In the genomic region with DNA sequence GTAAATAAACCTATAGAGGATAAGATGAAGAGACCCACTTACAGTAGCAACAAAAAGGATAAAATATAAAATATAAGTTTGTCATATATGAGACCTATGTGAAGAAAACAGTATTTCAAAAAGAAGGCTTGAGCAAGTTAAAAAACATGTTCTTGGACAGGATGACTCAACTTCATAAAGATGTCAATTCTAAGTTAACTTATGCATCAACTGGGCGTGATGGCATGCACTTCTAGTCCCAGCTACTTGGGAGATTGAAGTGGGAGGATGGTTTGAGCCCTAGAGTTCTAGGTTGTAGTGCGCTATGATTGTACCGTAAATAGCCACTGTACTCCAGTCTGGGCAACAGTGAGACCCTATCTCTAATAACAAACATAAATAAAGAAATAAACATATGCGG, we compare ENCODE assay signal across 24 cellular contexts. TPM values are rescaled to one million over a fixed set of nuclear protein-coding genes. Genes with fewer than 3 reads are reported as not detected.
A peak's percentile ranks its signal among the peaks of the same experiment; 100 is the strongest.
DNase-seq lines count a peak whose midpoint lies in the region; ATAC-seq, FAIRE-seq and TF ChIP-seq lines count a peak whose summit lies in the region.
"Had no signal": no experiment of that assay in that cellular context is flagged by ENCODE, and none has a peak within 500 bp of the region (broad histone marks: within the 10 kb centered on the region; RNA-seq: fewer than 3 reads in every experiment).

No MANE protein-coding gene starts in this region.

- in situ Hi-C loops in K562 (cut with MboI), result no loop called here

- POLR2A ChIA-PET in K562 (lab: Yijun Ruan, JAX), result no interaction called here

- WGBS in right cardiac atrium, result 98% methylated on average over 4 of the region's 4 CpGs
- 95% methylated on average over 4 of the region's 4 CpGs for WGBS in K562 (ENCODE audit: insufficient coverage, low coverage, missing lambda C conversion rate)

- TF ChIP-seq CTCF in left ventricle myocardium inferior (IDR thresholded peaks at IDR 0.05; ENCODE audit: borderline replicate concordance) (no peak), K562 (IDR thresholded peaks at IDR 0.05 in 2 of 3, conservative IDR thresholded peaks at IDR 0.05 in 1 of 3; ENCODE audit: insufficient read depth in 2 of 3, low read depth in 1 of 3, low read length in 3 of 3) (no peak), kidney (IDR thresholded peaks at IDR 0.05; ENCODE audit: borderline replicate concordance, extremely low read depth, insufficient read depth) (no peak)

- H3K9ac ChIP-seq in K562 (ENCODE audit: insufficient read depth in 1 of 2, low read depth in 2 of 2, low read length in 2 of 2) (no peak overlapping the region), kidney (ENCODE audit: low read length in 2 of 2) (no peak overlapping the region)
- H3K9ac ChIP-seq: BLaER1 treated with 17β-estradiol and CSF1 and Interleukin-3, amounts not matched to agents 10 nM and 100 nM; KMS-11 had no signal

- peak overlapping the region; percentile 37 for H3K27ac ChIP-seq in left ventricle myocardium inferior (replicated peaks)
- H3K27ac ChIP-seq in right cardiac atrium (ENCODE audit: low read length), result no peak overlapping the region
- no peak overlapping the region for H3K27ac ChIP-seq in K562 (ENCODE audit: extremely low read depth, low read depth, low read length)
- H3K27ac ChIP-seq in kidney (ENCODE audit: low read depth in 2 of 2, low read length in 2 of 2), result no peak overlapping the region
- H3K27ac ChIP-seq: BLaER1 treated with 17β-estradiol and CSF1 and Interleukin-3, amounts not matched to agents 10 nM and 100 nM; KMS-11; SJSA1 had no signal

- no peaks in the 10 kb centered on the region for H3K27me3 ChIP-seq in left ventricle myocardium inferior (ENCODE audit: low read depth)
- H3K27me3 ChIP-seq in right cardiac atrium (ENCODE audit: control insufficient read depth, insufficient read depth), result no peaks in the 10 kb centered on the region
- H3K27me3 ChIP-seq in K562 (ENCODE audit: control insufficient read depth in 2 of 2, insufficient read depth in 2 of 2, low read length in 2 of 2), result no peaks in the 10 kb centered on the region
- H3K27me3 ChIP-seq: BLaER1 treated with 17β-estradiol and CSF1 and Interleukin-3, amounts not matched to agents 10 nM and 100 nM; SJSA1 had no signal

- CTCF ChIA-PET in K562 (lab: Yijun Ruan, JAX; ENCODE audit: low intra/inter-chr PET ratio), result no interaction called here

- H4K20me1 ChIP-seq in K562 (replicated peaks; ENCODE audit: control insufficient read depth, insufficient read depth, low read length), result no peaks in the 10 kb centered on the region

- intact Hi-C loops in left ventricle myocardium inferior (cut with micrococcal nuclease) (no loop called here), right cardiac atrium (cut with DNase I) (no loop called here), K562 (cut with micrococcal nuclease) (no loop called here), kidney (cut with DNase I) (no loop called here)

- no peak overlapping the region for H3K4me2 ChIP-seq in K562 (ENCODE audit: insufficient read depth, low read length)
- H3K4me2 ChIP-seq: BLaER1 treated with 17β-estradiol and CSF1 and Interleukin-3, amounts not matched to agents 10 nM and 100 nM; KMS-11 had no signal

- H3K9me3 ChIP-seq in left ventricle myocardium inferior (replicated peaks) (no peaks in the 10 kb centered on the region), right cardiac atrium (ENCODE audit: control insufficient read depth, low read length) (no peaks in the 10 kb centered on the region), K562 (replicated peaks; ENCODE audit: control insufficient read depth, insufficient read depth, low read depth, low read length) (no peaks in the 10 kb centered on the region), kidney (ENCODE audit: control insufficient read depth in 1 of 2, low read length in 2 of 2) (no peaks in the 10 kb centered on the region)
- H3K9me3 ChIP-seq: BLaER1 treated with 17β-estradiol and CSF1 and Interleukin-3, amounts not matched to agents 10 nM and 100 nM; SJSA1 had no signal

- no peaks in the 10 kb centered on the region for H3K79me2 ChIP-seq in K562 (ENCODE audit: control insufficient read depth, insufficient read depth, low read length)

- no peaks in the 10 kb centered on the region for H3K9me1 ChIP-seq in K562 (ENCODE audit: control insufficient read depth, insufficient read depth, low read length)

- no peak overlapping the region for H3K4me3 ChIP-seq in left ventricle myocardium inferior
- H3K4me3 ChIP-seq in right cardiac atrium (ENCODE audit: low read length), result no peak overlapping the region
- H3K4me3 ChIP-seq in K562, result no peak overlapping the region
- H3K4me3 ChIP-seq in kidney (ENCODE audit: low read length in 2 of 2), result no peak overlapping the region
- H3K4me3 ChIP-seq: BLaER1 treated with 17β-estradiol and CSF1 and Interleukin-3, amounts not matched to agents 10 nM and 100 nM; SJSA1 had no signal

- H2AFZ ChIP-seq in K562 (ENCODE audit: low read depth, low read length), result no peak overlapping the region

- FAIRE-seq in K562 (lab: Jason Lieb, UNC), result no peak
- FAIRE-seq in kidney (lab: Jason Lieb, UNC), result peak; percentile 72
- no peak for FAIRE-seq in urothelium cell line (lab: Jason Lieb, UNC)
- FAIRE-seq: D721Med, GM12891, HepG2 had no signal

- BruUV-seq in K562 (replicated peaks; lab: Mats Ljungman, UMichigan), result no TSS peak

- TF ChIP-seq POLR2A in K562 (conservative IDR thresholded peaks at IDR 0.05), result no peak

- H3K4me1 ChIP-seq in left ventricle myocardium inferior, result peaks cover 25% of the 10 kb centered on the region
- no peaks in the 10 kb centered on the region for H3K4me1 ChIP-seq in right cardiac atrium (ENCODE audit: control insufficient read depth, insufficient read depth, low read length)
- peaks cover 0 to 2% of the 10 kb centered on the region in 2 experiments; a peak in 2 of 5 replicates for H3K4me1 ChIP-seq in K562 (replicated peaks in 1 of 2; ENCODE audit: control insufficient read depth in 2 of 2, insufficient read depth in 2 of 2, low read length in 2 of 2)
- no peaks in the 10 kb centered on the region for H3K4me1 ChIP-seq in kidney (ENCODE audit: control insufficient read depth in 1 of 2, insufficient read depth in 1 of 2, low read depth in 1 of 2, low read length in 2 of 2)
- H3K4me1 ChIP-seq: SJSA1 had no signal

- no peak for DNase-seq in left ventricle myocardium inferior
- no peak for DNase-seq in right cardiac atrium
- no peak for DNase-seq in K562 (ENCODE audit: extremely low read depth in 1 of 4, low spot score in 3 of 4)
- DNase-seq in kidney, result no peak
- DNase-seq in urothelium cell line (ENCODE audit: low spot score), result no peak
- DNase-seq in NCI-H1694 treated with DMSO at 0.1 percent for 48 hours (lab: John Stamatoyannopoulos, UW), result no peak
- no peak for DNase-seq in T-helper 9 cell
- no peak for DNase-seq in anterior cingulate cortex (lab: John Stamatoyannopoulos, UW)
- DNase-seq: 8988T; CD8-positive, alpha-beta memory T cell; DMS79; GDM1; NCI-H1105 treated with DMSO at 0.1 percent for 48 hours; NCI-H1930; NCI-H446; NK-92 treated with Interleukin-12 subunit alpha and Interleukin-12 subunit beta, amount 100 ng/mL, for 24 hours; OCI-M1; SW 1271 had no signal

- ATAC-seq in right cardiac atrium (no peak), K562 (no peak)
- ATAC-seq: HepG2 had no signal

- no peak for TF ChIP-seq EP300 in K562 (IDR thresholded peaks at IDR 0.05; ENCODE audit: low read length)

- peaks cover 67% of the 10 kb centered on the region for H3K36me3 ChIP-seq in left ventricle myocardium inferior
- peaks cover 68% of the 10 kb centered on the region for H3K36me3 ChIP-seq in K562 (ENCODE audit: control insufficient read depth, insufficient read depth, low read length)
- peaks cover 10 to 17% of the 10 kb centered on the region in 2 donors for H3K36me3 ChIP-seq in kidney (ENCODE audit: control insufficient read depth in 1 of 2, insufficient read depth in 2 of 2, low read length in 2 of 2)

- no peak for TF ChIP-seq RAD21 in K562 (CRISPR knock-in tag; conservative IDR thresholded peaks at IDR 0.05 in 1 of 2, IDR thresholded peaks at IDR 0.05 in 1 of 2)

TF ChIP-seq in K562, 482 proteins besides CTCF, POLR2A, EP300 and RAD21:
- TF ChIP-seq ATF7 (IDR thresholded peaks at IDR 0.05) (no peak), ZBTB33 (CRISPR knock-in tag; IDR thresholded peaks at IDR 0.05) (peak; percentile 84; the same call in 1 of the 2 replicates)
TF ChIP-seq in K562: peak in this region for 1.

RNA-seq across cellular contexts. Expression of gene PDCD6IP, which starts 59.7 kb away (rescaled TPM):
- 129 TPM for total RNA-seq in left ventricle myocardium inferior
- total RNA-seq in right cardiac atrium, result 100 to 1,000 TPM; 120 to 141 (median 129) TPM
- polyA plus RNA-seq in right cardiac atrium, result 31.5 TPM
- total RNA-seq in K562 (2011; cell fraction: chromatin; rRNA removed; ENCODE audit: low replicate concordance), result 160 and 344 TPM in 2 replicates
- 122 and 124 TPM in 2 replicates for total RNA-seq in K562 (2011; cell fraction: nucleolus; rRNA removed)
- 160 and 236 TPM in 2 replicates for total RNA-seq in K562 (2011; cell fraction: nucleoplasm; rRNA removed)
- total RNA-seq in K562 (2014; rRNA removed), result 118 and 141 TPM in 2 replicates
- total RNA-seq in K562 (2014; rRNA removed; fragmentation: Illumina TruSeq; extraction: Trizol), result 163 and 187 TPM in 2 replicates
- total RNA-seq in K562 (2015; rRNA removed; fragmentation: Illumina TruSeq; extraction: Trizol), result 158 and 168 TPM in 2 replicates
- 265 and 302 TPM in 2 replicates for total RNA-seq in K562 (2021)
- polyA plus RNA-seq in K562 (2011; rRNA removed), result 275 and 299 TPM in 2 replicates
- 109 and 253 TPM in 2 replicates for polyA plus RNA-seq in K562 (2011; cell fraction: cytosol; rRNA removed)
- 419 and 457 TPM in 2 replicates for polyA plus RNA-seq in K562 (2011; cell fraction: nucleus; rRNA removed)
- 121 and 225 TPM in 2 replicates for polyA plus RNA-seq in K562 (2012)
- polyA plus RNA-seq in K562 (2014; fragmentation: Illumina TruSeq; extraction: Trizol), result 90.9 and 107 TPM in 2 replicates
- 10 to 100 TPM; 40.2 to 57.6 TPM for polyA plus RNA-seq in K562 (2014; fragmentation: Nextera tagmentation; extraction: Ambion mirVana)
- polyA plus RNA-seq in K562 (2014; rRNA removed), result 90.5 and 122 TPM in 2 replicates
- polyA minus RNA-seq in K562 (2011; rRNA and poly(A)+ RNA removed), result 221 and 245 TPM in 2 replicates
- 240 and 262 TPM in 2 replicates for polyA minus RNA-seq in K562 (2011; cell fraction: cytosol; rRNA and poly(A)+ RNA removed)
- 269 and 348 TPM in 2 replicates for polyA minus RNA-seq in K562 (2011; cell fraction: nucleus; rRNA and poly(A)+ RNA removed)
- total RNA-seq in kidney, result 240 TPM
- 47.2 TPM for polyA plus RNA-seq in kidney (ENCODE audit: insufficient read depth, low read depth, low replicate concordance)
